20 cellular contexts compared by ENCODE assay signal in the genomic region with DNA sequence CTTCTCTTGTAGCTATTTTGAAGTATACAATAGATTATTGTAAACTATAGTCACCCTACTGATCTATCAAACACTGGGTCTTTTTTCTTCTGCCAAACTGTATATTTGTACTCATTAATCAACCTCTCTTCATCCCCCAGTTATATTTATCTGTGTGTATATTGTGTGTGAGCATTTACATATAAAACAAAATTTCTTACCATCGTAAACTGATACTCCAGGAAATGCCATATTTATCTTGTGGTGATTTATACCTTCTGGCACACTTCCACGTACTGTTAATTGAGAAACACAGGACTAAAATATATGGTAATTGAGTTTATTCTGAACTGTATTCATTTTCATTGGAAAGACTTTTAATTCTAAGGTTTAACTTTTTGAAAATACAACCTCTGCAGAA. TPM values are rescaled to one million over a fixed set of nuclear protein-coding genes. Genes with fewer than 3 reads are reported as not detected.
DNase-seq lines count a peak whose midpoint lies in the region; ATAC-seq, FAIRE-seq and TF ChIP-seq lines count a peak whose summit lies in the region.
"Had no signal": no experiment of that assay in that cellular context is flagged by ENCODE, and none has a peak within 500 bp of the region (broad histone marks: within the 10 kb centered on the region; RNA-seq: fewer than 3 reads in every experiment).

No MANE protein-coding gene starts in this region.

- H3K4me3 ChIP-seq in astrocyte (ENCODE audit: insufficient read depth, low read depth, low read length): no peak overlapping the region
- H3K4me3 ChIP-seq: ovary, smooth muscle cell, uterus had no signal

- H3K27me3 Mint-ChIP-seq in astrocyte (ENCODE audit: low read depth, unreplicated experiment): no peaks in the 10 kb centered on the region
- H3K27me3 Mint-ChIP-seq: activated naive CD8-positive, alpha-beta T cell had no signal

- no peaks in the 10 kb centered on the region for H3K27me3 ChIP-seq in astrocyte (ENCODE audit: insufficient read depth, low read length)
- H3K27me3 ChIP-seq: ovary, uterus had no signal

- no peak overlapping the region for H2AFZ ChIP-seq in astrocyte (ENCODE audit: low read depth, low read length)

- peaks cover 88% of the 10 kb centered on the region for H3K79me2 ChIP-seq in astrocyte (ENCODE audit: insufficient read depth, low read length)

- H3K36me3 ChIP-seq in astrocyte (ENCODE audit: insufficient read depth, low read length): peaks cover 28% of the 10 kb centered on the region
- H3K36me3 ChIP-seq: ovary, uterus had no signal

- no peaks in the 10 kb centered on the region for H3K9me3 Mint-ChIP-seq in astrocyte (ENCODE audit: unreplicated experiment)

- peak overlapping the region; percentile 26 for H3K4me2 ChIP-seq in astrocyte (ENCODE audit: low read length)
- H3K4me2 ChIP-seq: smooth muscle cell had no signal

- H3K4me1 ChIP-seq in astrocyte (ENCODE audit: insufficient read depth, low read length): peaks cover 5% of the 10 kb centered on the region
- H3K4me1 ChIP-seq: uterus had no signal

- FAIRE-seq in astrocyte (lab: Jason Lieb, UNC): no peak
- FAIRE-seq: H1, kidney had no signal

- no peaks in the 10 kb centered on the region for H3K36me3 Mint-ChIP-seq in astrocyte (ENCODE audit: low read depth, unreplicated experiment)
- H3K36me3 Mint-ChIP-seq: activated naive CD8-positive, alpha-beta T cell had no signal

- DNase-seq in EH (ENCODE audit: low read depth): peak; percentile 47
- peak; percentile 8 for DNase-seq in NCI-H146 (lab: John Stamatoyannopoulos, UW)
- DNase-seq in astrocyte (ENCODE audit: low read depth): no peak
- DNase-seq in left colon: no peak
- DNase-seq in cardiac septum (ENCODE audit: low spot score): no peak
- DNase-seq in Right ventricle myocardium inferior (ENCODE audit: missing footprints): no peak
- DNase-seq: activated CD4-positive, alpha-beta T cell treated with anti-CD3 and anti-CD28 coated beads for 48 hours; cerebellar nuclear complex; kidney; NCI-H1092; NCI-H774; ovary; stimulated activated naive CD8-positive, alpha-beta T cell treated with anti-CD3 and anti-CD28 coated beads, Interleukin-15, Interleukin-2, amounts not matched to agents 100 U/mL and 50 U/mL, for 24 hours; uterus had no signal

- H3K27ac Mint-ChIP-seq in astrocyte (ENCODE audit: unreplicated experiment): no peak overlapping the region
- H3K27ac Mint-ChIP-seq: activated naive CD8-positive, alpha-beta T cell had no signal

- no peak for TF ChIP-seq CTCF in astrocyte (IDR thresholded peaks at IDR 0.05; ENCODE audit: insufficient read depth, low read depth, low read length)

- H3K9ac ChIP-seq in astrocyte (ENCODE audit: low read length): no peak overlapping the region

- TF ChIP-seq POLR2A in GM18505 (IDR thresholded peaks at IDR 0.05; ENCODE audit: borderline replicate concordance, extremely low read depth, insufficient read depth, insufficient read length): no peak

- intact Hi-C loops in left colon (cut with DNase I, micrococcal nuclease): no loop called here
- intact Hi-C loops in cardiac septum (cut with DNase I): no loop called here
- intact Hi-C loops in Right ventricle myocardium inferior (cut with DNase I): no loop called here

- H3K4me3 Mint-ChIP-seq in astrocyte (ENCODE audit: unreplicated experiment): no peak overlapping the region
- H3K4me3 Mint-ChIP-seq: activated naive CD8-positive, alpha-beta T cell had no signal

- H3K9me3 ChIP-seq in astrocyte (ENCODE audit: insufficient read depth, low read depth, low read length): no peaks in the 10 kb centered on the region
- H3K9me3 ChIP-seq: ovary, uterus had no signal

- peak; percentile 21 for ATAC-seq in left colon
- no peak for ATAC-seq in GM21447 (IDR thresholded peaks at IDR 0.05; ENCODE audit: unreplicated experiment)
- ATAC-seq in GM18505 (IDR thresholded peaks at IDR 0.05; ENCODE audit: unreplicated experiment): no peak
- no peak for ATAC-seq in Right ventricle myocardium inferior
- ATAC-seq: stimulated activated naive CD8-positive, alpha-beta T cell treated with anti-CD3 and anti-CD28 coated beads, Interleukin-15, Interleukin-2, amounts not matched to agents 100 U/mL and 50 U/mL, for 24 hours had no signal

- H4K20me1 ChIP-seq in astrocyte (ENCODE audit: insufficient read depth, low read length): no peaks in the 10 kb centered on the region

- H3K4me1 Mint-ChIP-seq in astrocyte (ENCODE audit: low read depth, unreplicated experiment): peaks cover 5% of the 10 kb centered on the region

- H3K27ac ChIP-seq in astrocyte (ENCODE audit: low read depth, low read length): no peak overlapping the region
- H3K27ac ChIP-seq: epithelial cell of prostate, ovary, uterus had no signal

RNA-seq across cellular contexts. Expression of a gene that starts 18.9 kb away (rescaled TPM):
- total RNA-seq in astrocyte: 11.4 and 20.4 TPM in 2 replicates
- total RNA-seq in left colon: 10 to 100 TPM in 1 of 2 donors, 1 to 10 TPM in 1; 3.9 to 13.7 TPM
- 0.57 TPM for total RNA-seq in cardiac septum
- total RNA-seq in Right ventricle myocardium inferior: 3.3 TPM

Comparison
In these comparisons a context has a peak if more than half of its experiments do, and no peak if none do; other contexts are left out.
1. DNase-seq: peak in EH (single experiment) and NCI-H146 (single experiment); none in astrocyte (single experiment), left colon (0 of 2), cardiac septum (single experiment) and Right ventricle myocardium inferior (single experiment).